Comparison of ENCODE assay signal across 8 cellular contexts in genomic region chr16:87806608-87807546, GRCh38. TPM values are rescaled to one million over a fixed set of nuclear protein-coding genes. Genes with fewer than 3 reads are reported as not detected.
A peak's percentile ranks its signal among the peaks of the same experiment; 100 is the strongest.
DNase-seq lines count a peak whose midpoint lies in the region; ATAC-seq, FAIRE-seq and TF ChIP-seq lines count a peak whose summit lies in the region.

No MANE protein-coding gene starts in this region.

- peaks cover 32% of the 10 kb centered on the region for H3K4me1 Mint-ChIP-seq in activated CD8-positive, alpha-beta T cell treated with anti-CD3 and anti-CD28 coated beads for 36 hours (ENCODE audit: low read depth)
- H3K4me1 Mint-ChIP-seq in natural killer cell: peaks cover 4 to 6% of the 10 kb centered on the region in 2 donors

- H3K9me3 ChIP-seq in tibial artery: no peaks in the 10 kb centered on the region

- POLR2A ChIA-PET in activated CD8-positive, alpha-beta T cell treated with anti-CD3 and anti-CD28 coated beads for 36 hours (lab: Charles Lee): interaction anchor here (0.5 to 4.8 kb wide), 19 partner anchors 9 to 423 kb away, joined by 3 to 40 read pairs (median 5); partner anchors contain the start of gene SLC7A5

- ATAC-seq in activated CD8-positive, alpha-beta T cell treated with anti-CD3 and anti-CD28 coated beads for 36 hours: peak; percentile 81
- peak in 1 of 3 donors; percentile 40 for ATAC-seq in natural killer cell
- ATAC-seq in GM19324 (IDR thresholded peaks at IDR 0.05; ENCODE audit: low FRiP score, unreplicated experiment): no peak

- intact Hi-C loops in activated CD8-positive, alpha-beta T cell treated with anti-CD3 and anti-CD28 coated beads for 36 hours (cut with micrococcal nuclease): no loop called here
- intact Hi-C loops in natural killer cell (cut with micrococcal nuclease): no loop called here
- intact Hi-C loops in tibial artery (cut with DNase I; ENCODE audit: low total_unique reads): no loop called here

- TF ChIP-seq POLR2A in H54 (IDR thresholded peaks at IDR 0.05; ENCODE audit: low read depth, low read length): no peak; the same call in 1 of the 2 replicates

- no peak overlapping the region for H3K27ac ChIP-seq in tibial artery

- peak; percentile 91 for DNase-seq in AG08395 (ENCODE audit: low spot score)
- DNase-seq in H54 (ENCODE audit: insufficient read length, low spot score): peak; percentile 73
- DNase-seq in NCI-H69 (lab: John Stamatoyannopoulos, UW): peak; percentile 94
- peak; percentile 81 for DNase-seq in activated CD8-positive, alpha-beta T cell treated with anti-CD3 and anti-CD28 coated beads for 36 hours
- peak; percentile 100 for DNase-seq in epithelial cell of esophagus (ENCODE audit: low read depth)
- DNase-seq in natural killer cell: no peak
- peak in 1 of 2 donors; percentile 42 for DNase-seq in tibial artery

- no peak for TF ChIP-seq CTCF in activated CD8-positive, alpha-beta T cell treated with anti-CD3 and anti-CD28 coated beads for 36 hours (IDR thresholded peaks at IDR 0.05)
- TF ChIP-seq CTCF in epithelial cell of esophagus (IDR thresholded peaks at IDR 0.05; ENCODE audit: insufficient read depth, low read depth, low read length, missing control alignments): no peak
- TF ChIP-seq CTCF in natural killer cell (IDR thresholded peaks at IDR 0.05): no peak
- no peak for TF ChIP-seq CTCF in tibial artery (IDR thresholded peaks at IDR 0.05)

- H3K4me1 ChIP-seq in tibial artery: peaks cover 0 to 17% (median 15%) of the 10 kb centered on the region in 4 donors

- H3K9me3 Mint-ChIP-seq in activated CD8-positive, alpha-beta T cell treated with anti-CD3 and anti-CD28 coated beads for 36 hours: peaks cover 2% of the 10 kb centered on the region
- no peaks in the 10 kb centered on the region for H3K9me3 Mint-ChIP-seq in natural killer cell

- H3K4me3 Mint-ChIP-seq in activated CD8-positive, alpha-beta T cell treated with anti-CD3 and anti-CD28 coated beads for 36 hours: peak overlapping the region; percentile 87
- peak overlapping the region; percentile 25 for H3K4me3 Mint-ChIP-seq in natural killer cell

- H3K4me3 ChIP-seq in epithelial cell of esophagus (ENCODE audit: low read length) (peak overlapping the region; percentile 30), tibial artery (peak overlapping the region; percentile 43 to 50)

- H3K27me3 Mint-ChIP-seq in activated CD8-positive, alpha-beta T cell treated with anti-CD3 and anti-CD28 coated beads for 36 hours: no peaks in the 10 kb centered on the region
- H3K27me3 Mint-ChIP-seq in natural killer cell (ENCODE audit: low read depth in 2 of 2): peaks cover 15 to 17% of the 10 kb centered on the region in 2 donors

- H3K27me3 ChIP-seq in tibial artery: peaks cover 0 to 23% of the 10 kb centered on the region in 2 donors

- no peaks in the 10 kb centered on the region for H3K36me3 ChIP-seq in tibial artery

- peak overlapping the region; percentile 95 for H3K27ac Mint-ChIP-seq in activated CD8-positive, alpha-beta T cell treated with anti-CD3 and anti-CD28 coated beads for 36 hours
- no peak overlapping the region for H3K27ac Mint-ChIP-seq in natural killer cell

- no peaks in the 10 kb centered on the region for H3K36me3 Mint-ChIP-seq in activated CD8-positive, alpha-beta T cell treated with anti-CD3 and anti-CD28 coated beads for 36 hours (ENCODE audit: low read depth)
- no peaks in the 10 kb centered on the region for H3K36me3 Mint-ChIP-seq in natural killer cell

- no peak for FAIRE-seq in H54 (lab: Jason Lieb, UNC)

- CTCF ChIA-PET in activated CD8-positive, alpha-beta T cell treated with anti-CD3 and anti-CD28 coated beads for 36 hours (lab: Charles Lee): interaction anchor here (0.7 to 5.9 kb wide), 7 partner anchors 15 to 89 kb away, joined by 3 to 58 read pairs (median 5); no protein-coding TSS in a partner anchor

RNA-seq across cellular contexts. Expression of gene KLHDC4, which starts 41.1 kb away (rescaled TPM):
- total RNA-seq in activated CD8-positive, alpha-beta T cell treated with anti-CD3 and anti-CD28 coated beads for 36 hours: 10 to 100 TPM; 80.8 to 81.7 TPM
- total RNA-seq in natural killer cell: 100 to 1,000 TPM; 210 to 311 (median 210) TPM
